16 cellular contexts compared by ENCODE assay signal in the genomic region with DNA sequence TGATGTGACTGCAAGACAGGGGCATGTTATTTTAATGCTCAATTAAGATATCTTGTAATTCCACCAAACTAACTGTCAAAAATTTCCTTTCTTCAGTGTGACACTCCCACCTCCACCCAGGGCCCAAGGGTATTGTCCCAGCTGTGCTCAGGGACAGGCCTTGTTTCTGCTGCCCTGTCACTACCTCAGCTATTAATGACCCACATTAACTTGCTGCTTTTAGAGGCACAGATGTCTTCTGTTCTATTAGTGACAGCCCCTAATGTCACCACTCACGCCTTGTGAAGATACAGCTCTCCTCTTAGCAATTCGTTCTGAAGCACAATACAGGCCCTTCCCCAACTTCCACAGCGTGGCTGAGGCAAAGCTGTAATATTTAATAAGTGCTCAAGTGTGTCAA. TPM values are rescaled to one million over a fixed set of nuclear protein-coding genes. Genes with fewer than 3 reads are reported as not detected.
A peak's percentile ranks its signal among the peaks of the same experiment; 100 is the strongest.
DNase-seq lines count a peak whose midpoint lies in the region; ATAC-seq and TF ChIP-seq lines count a peak whose summit lies in the region.
"Had no signal": no experiment of that assay in that cellular context is flagged by ENCODE, and none has a peak within 500 bp of the region (broad histone marks: within the 10 kb centered on the region; RNA-seq: fewer than 3 reads in every experiment).

No MANE protein-coding gene starts in this region.

- CTCF ChIA-PET in IMR-90 (lab: Yijun Ruan, JAX): no interaction called here

- no CpG with 5 or more reads among the region's 3 CpGs for WGBS in IMR-90 (ENCODE audit: extremely low coverage in 2 of 2, insufficient read length in 1 of 2), 2 experiments
- 38% methylated on average over 3 of the region's 3 CpGs for WGBS in esophagus muscularis mucosa

- dilution Hi-C loops in IMR-90 (cut with HindIII; ENCODE audit: low sequenced_read_pairs, unreplicated experiment): no loop called here

- H2BK15ac ChIP-seq in IMR-90 (ENCODE audit: low read depth, low read length): no peak overlapping the region

- no peaks in the 10 kb centered on the region for H3K4me1 ChIP-seq in IMR-90 (ENCODE audit: control insufficient read depth, insufficient read depth, low read length)
- H3K4me1 ChIP-seq in esophagus muscularis mucosa: peaks cover 0 to 18% (median 14%) of the 10 kb centered on the region in 4 donors
- H3K4me1 ChIP-seq in HAP-1: no peaks in the 10 kb centered on the region
- H3K4me1 ChIP-seq: BLaER1 had no signal

- no peak for ATAC-seq in IMR-90 (ENCODE audit: low read depth)

- H2BK20ac ChIP-seq in IMR-90 (ENCODE audit: low read depth, low read length): no peak overlapping the region

- no peak overlapping the region for H4K91ac ChIP-seq in IMR-90 (ENCODE audit: insufficient read depth, low read depth, low read length)

- TF ChIP-seq EP300 in esophagus muscularis mucosa (IDR thresholded peaks at IDR 0.05): no peak

- no peak overlapping the region for H3K4me2 ChIP-seq in IMR-90 (ENCODE audit: low read depth, low read length)
- H3K4me2 ChIP-seq: BLaER1, KMS-11, PC-9 had no signal

- no peak overlapping the region for H3K14ac ChIP-seq in IMR-90 (replicated peaks; ENCODE audit: low read depth, low read length)

- in situ Hi-C loops in IMR-90 (cut with MboI; ENCODE audit: low sequenced_read_pairs): no loop called here
- in situ Hi-C loops in HAP-1 (cut with MboI; ENCODE audit: low sequenced_read_pairs): no loop called here

- no peak overlapping the region for H4K5ac ChIP-seq in IMR-90 (ENCODE audit: low read depth, low read length)

- H3K27me3 ChIP-seq in IMR-90 (ENCODE audit: control insufficient read depth, insufficient read depth, low read length) (no peaks in the 10 kb centered on the region; the same call in 1 of the 2 replicates), esophagus muscularis mucosa (no peaks in the 10 kb centered on the region), HAP-1 (ENCODE audit: low read depth) (no peaks in the 10 kb centered on the region; the same call in 1 of the 2 replicates)
- H3K27me3 ChIP-seq: BLaER1 had no signal

- H3K4me3 Mint-ChIP-seq in nephron progenitor cell: no peak overlapping the region
- no peak overlapping the region for H3K4me3 Mint-ChIP-seq in activated T-helper 2 cell treated with anti-CD3 and anti-CD28 coated beads, Interferon-gamma antibody, Interleukin-2, Interleukin-4, amounts not matched to agents 10 μg/mL and 5 μg/mL and 100 μg/mL, durations not matched to agents 14 hours and 24 hours and 36 hours (ENCODE audit: low read depth)
- H3K4me3 Mint-ChIP-seq: CD4-positive, CD25-positive, alpha-beta regulatory T cell had no signal

- intact Hi-C loops in IMR-90 (cut with micrococcal nuclease): no loop called here
- intact Hi-C loops in esophagus muscularis mucosa (cut with DNase I): no loop called here
- intact Hi-C loops in activated T-helper 2 cell treated with anti-CD3 and anti-CD28 coated beads, Interferon-gamma antibody, Interleukin-2, Interleukin-4, amounts not matched to agents 10 μg/mL and 5 μg/mL and 100 μg/mL, durations not matched to agents 14 hours and 24 hours and 36 hours (cut with micrococcal nuclease): no loop called here

- no peak overlapping the region for H3K56ac ChIP-seq in IMR-90 (ENCODE audit: extremely low read depth, insufficient read depth, low read length)

- H2AFZ ChIP-seq in IMR-90 (replicated peaks; ENCODE audit: low read length, poor library complexity): peak overlapping the region; percentile 56
- H2AFZ ChIP-seq: PC-9 had no signal

- TF ChIP-seq POLR2A in IMR-90 (IDR thresholded peaks at IDR 0.05; ENCODE audit: low read depth, low read length) (no peak), esophagus muscularis mucosa (IDR thresholded peaks at IDR 0.05; ENCODE audit: low read depth) (no peak)

- no peaks in the 10 kb centered on the region for H3K9me3 ChIP-seq in IMR-90 (ENCODE audit: control insufficient read depth, insufficient read depth, low read length)
- peaks cover 0 to 4% (median 0%) of the 10 kb centered on the region in 4 donors for H3K9me3 ChIP-seq in esophagus muscularis mucosa
- no peaks in the 10 kb centered on the region for H3K9me3 ChIP-seq in HAP-1

- no peaks in the 10 kb centered on the region for H3K36me3 Mint-ChIP-seq in nephron progenitor cell (ENCODE audit: low read depth)
- H3K36me3 Mint-ChIP-seq in activated T-helper 2 cell treated with anti-CD3 and anti-CD28 coated beads, Interferon-gamma antibody, Interleukin-2, Interleukin-4, amounts not matched to agents 10 μg/mL and 5 μg/mL and 100 μg/mL, durations not matched to agents 14 hours and 24 hours and 36 hours (ENCODE audit: low read depth): no peaks in the 10 kb centered on the region

- no peak overlapping the region for H3K9ac ChIP-seq in IMR-90 (ENCODE audit: low read depth, low read length)
- H3K9ac ChIP-seq: BLaER1, KMS-11 had no signal

- peaks cover 32% of the 10 kb centered on the region for H3K9me3 Mint-ChIP-seq in nephron progenitor cell
- peaks cover 30% of the 10 kb centered on the region for H3K9me3 Mint-ChIP-seq in activated T-helper 2 cell treated with anti-CD3 and anti-CD28 coated beads, Interferon-gamma antibody, Interleukin-2, Interleukin-4, amounts not matched to agents 10 μg/mL and 5 μg/mL and 100 μg/mL, durations not matched to agents 14 hours and 24 hours and 36 hours

- H3K79me1 ChIP-seq in IMR-90 (ENCODE audit: low read depth in 1 of 2, low read length in 2 of 2): no peaks in the 10 kb centered on the region

- H3K4me1 Mint-ChIP-seq in nephron progenitor cell: peaks cover 13% of the 10 kb centered on the region
- no peaks in the 10 kb centered on the region for H3K4me1 Mint-ChIP-seq in activated T-helper 2 cell treated with anti-CD3 and anti-CD28 coated beads, Interferon-gamma antibody, Interleukin-2, Interleukin-4, amounts not matched to agents 10 μg/mL and 5 μg/mL and 100 μg/mL, durations not matched to agents 14 hours and 24 hours and 36 hours (ENCODE audit: low read depth)
- H3K4me1 Mint-ChIP-seq: CD4-positive, CD25-positive, alpha-beta regulatory T cell had no signal

- no peak overlapping the region for H3K4ac ChIP-seq in IMR-90 (ENCODE audit: low read depth, low read length)

- H3K23ac ChIP-seq in IMR-90 (ENCODE audit: low read depth, low read length): no peak overlapping the region

- H3K18ac ChIP-seq in IMR-90 (ENCODE audit: low read depth, low read length): no peak overlapping the region

- H3K4me3 ChIP-seq in IMR-90 (ENCODE audit: insufficient read depth, low read depth, low read length): no peak overlapping the region
- H3K4me3 ChIP-seq in esophagus muscularis mucosa: no peak overlapping the region
- no peak overlapping the region for H3K4me3 ChIP-seq in HAP-1
- H3K4me3 ChIP-seq: BLaER1, PC-9 had no signal

- POLR2A ChIA-PET in IMR-90 (lab: Charles Lee; ENCODE audit: unreplicated experiment): no interaction called here

- TF ChIP-seq CTCF in IMR-90 (conservative IDR thresholded peaks at IDR 0.05; ENCODE audit: low read depth, low read length): no peak
- TF ChIP-seq CTCF in esophagus muscularis mucosa (IDR thresholded peaks at IDR 0.05): no peak
- no peak for TF ChIP-seq CTCF in nephron progenitor cell (IDR thresholded peaks at IDR 0.05)

- H2AK9ac ChIP-seq in IMR-90 (replicated peaks; ENCODE audit: low read depth, low read length, poor library complexity): no peak overlapping the region

- H3K27me3 Mint-ChIP-seq in nephron progenitor cell (ENCODE audit: low read depth, poor library complexity): peaks cover 2% of the 10 kb centered on the region
- no peaks in the 10 kb centered on the region for H3K27me3 Mint-ChIP-seq in activated T-helper 2 cell treated with anti-CD3 and anti-CD28 coated beads, Interferon-gamma antibody, Interleukin-2, Interleukin-4, amounts not matched to agents 10 μg/mL and 5 μg/mL and 100 μg/mL, durations not matched to agents 14 hours and 24 hours and 36 hours (ENCODE audit: low read depth)
- H3K27me3 Mint-ChIP-seq: CD4-positive, CD25-positive, alpha-beta regulatory T cell had no signal

- no peak overlapping the region for H2BK5ac ChIP-seq in IMR-90 (ENCODE audit: low read depth, low read length, poor library complexity, severe bottlenecking)

- no TSS peak for BruUV-seq in IMR-90 (replicated peaks; lab: Mats Ljungman, UMichigan)

- H3K27ac ChIP-seq in IMR-90 (ENCODE audit: insufficient read depth, low read length) (no peak overlapping the region), esophagus muscularis mucosa (replicated peaks in 1 of 4) (peak overlapping the region in 1 of 4 donors; percentile 20), substantia nigra (ENCODE audit: low read depth, low read length, poor library complexity, severe bottlenecking) (no peak overlapping the region)
- H3K27ac ChIP-seq: BLaER1, KMS-11, PC-9 had no signal

- no peaks in the 10 kb centered on the region for H3K9me1 ChIP-seq in IMR-90 (ENCODE audit: insufficient read depth, low read length)

- H2AK5ac ChIP-seq in IMR-90 (ENCODE audit: low read depth, low read length): no peak overlapping the region

- no peaks in the 10 kb centered on the region for H4K20me1 ChIP-seq in IMR-90 (ENCODE audit: insufficient read depth, low read length)
- H4K20me1 ChIP-seq: BLaER1 had no signal

- no peak overlapping the region for H4K8ac ChIP-seq in IMR-90 (ENCODE audit: low read depth in 2 of 2, low read length in 2 of 2)

- no peak for DNase-seq in IMR-90
- peak; percentile 62 for DNase-seq in esophagus muscularis mucosa (ENCODE audit: extremely low spot score)
- peak; percentile 62 for DNase-seq in left kidney (ENCODE audit: low read depth, low spot score)
- DNase-seq in nephron progenitor cell: no peak
- DNase-seq in activated T-helper 2 cell treated with anti-CD3 and anti-CD28 coated beads, Interferon-gamma antibody, Interleukin-2, Interleukin-4, amounts not matched to agents 10 μg/mL and 5 μg/mL and 100 μg/mL, durations not matched to agents 14 hours and 24 hours and 36 hours (ENCODE audit: low spot score): no peak
- no peak for DNase-seq in HAP-1 (ENCODE audit: low spot score in 2 of 2)
- DNase-seq in substantia nigra (lab: John Stamatoyannopoulos, UW): no peak
- DNase-seq: CD4-positive, CD25-positive, alpha-beta regulatory T cell; MM.1S; NCI-H2029 treated with DMSO at 0.1 percent for 48 hours; NCI-H446 treated with DMSO at 0.1 percent for 48 hours; NCI-H526; PC-9; SHP77 had no signal

- H3K36me3 ChIP-seq in IMR-90 (ENCODE audit: control insufficient read depth, insufficient read depth, low read length) (no peaks in the 10 kb centered on the region), esophagus muscularis mucosa (no peaks in the 10 kb centered on the region), HAP-1 (replicated peaks) (no peaks in the 10 kb centered on the region)
- H3K36me3 ChIP-seq: BLaER1 had no signal

- no peak for TF ChIP-seq RAD21 in IMR-90 (IDR thresholded peaks at IDR 0.05; ENCODE audit: low read length)

- H2BK120ac ChIP-seq in IMR-90 (ENCODE audit: low read depth, low read length): no peak overlapping the region

- H3K27ac Mint-ChIP-seq in nephron progenitor cell: peak overlapping the region; percentile 60
- no peak overlapping the region for H3K27ac Mint-ChIP-seq in activated T-helper 2 cell treated with anti-CD3 and anti-CD28 coated beads, Interferon-gamma antibody, Interleukin-2, Interleukin-4, amounts not matched to agents 10 μg/mL and 5 μg/mL and 100 μg/mL, durations not matched to agents 14 hours and 24 hours and 36 hours
- H3K27ac Mint-ChIP-seq: CD4-positive, CD25-positive, alpha-beta regulatory T cell had no signal

RNA-seq across cellular contexts. Expression of a gene that starts 44.6 kb away (rescaled TPM):
- total RNA-seq in IMR-90 (2012; rRNA removed) (30.6 and 32.8 TPM in 2 replicates), esophagus muscularis mucosa (10 to 100 TPM; 11.1 to 19.9 (median 12.7) TPM)
- 19.2 and 27.5 TPM in 2 replicates for polyA plus RNA-seq in IMR-90 (2012; rRNA removed)
- 4.4 and 5.1 TPM in 2 replicates for polyA plus RNA-seq in IMR-90 (2012; cell fraction: cytosol; rRNA removed)
- polyA plus RNA-seq in IMR-90 (2012; cell fraction: nucleus; rRNA removed; ENCODE audit: low replicate concordance): 8.8 and 41.8 TPM in 2 replicates
- 232 and 233 TPM in 2 replicates for total RNA-seq in activated T-helper 2 cell treated with anti-CD3 and anti-CD28 coated beads, Interferon-gamma antibody, Interleukin-2, Interleukin-4, amounts not matched to agents 10 μg/mL and 5 μg/mL and 100 μg/mL, durations not matched to agents 14 hours and 24 hours and 36 hours

RNA-seq across cellular contexts. Expression of a gene that starts 54.4 kb away (rescaled TPM):
- total RNA-seq in IMR-90 (2012; rRNA removed) (under 0.01 TPM in 2 replicates), esophagus muscularis mucosa (1 to 10 TPM; 2.2 to 3.3 (median 2.3) TPM)
- polyA plus RNA-seq in IMR-90 (2012; rRNA removed): 0.02 TPM in 1 of 2 replicates, not detected in the other
- 0.02 TPM in 2 replicates for polyA plus RNA-seq in IMR-90 (2012; cell fraction: cytosol; rRNA removed)
- polyA plus RNA-seq in IMR-90 (2012; cell fraction: nucleus; rRNA removed; ENCODE audit: low replicate concordance): 0.10 TPM in 1 of 2 replicates, not detected in the other
- 10.9 and 13.0 TPM in 2 replicates for total RNA-seq in activated T-helper 2 cell treated with anti-CD3 and anti-CD28 coated beads, Interferon-gamma antibody, Interleukin-2, Interleukin-4, amounts not matched to agents 10 μg/mL and 5 μg/mL and 100 μg/mL, durations not matched to agents 14 hours and 24 hours and 36 hours

Comparison
In these comparisons a context has a peak if more than half of its experiments do, and no peak if none do; other contexts are left out.
1. DNase-seq: peak in esophagus muscularis mucosa (single experiment) and left kidney (single experiment); none in IMR-90 (single experiment), nephron progenitor cell (single experiment), activated T-helper 2 cell treated with anti-CD3 and anti-CD28 coated beads, Interferon-gamma antibody, Interleukin-2, Interleukin-4, amounts not matched to agents 10 μg/mL and 5 μg/mL and 100 μg/mL, durations not matched to agents 14 hours and 24 hours and 36 hours (single experiment), HAP-1 (0 of 2) and substantia nigra (0 of 49).